20 cellular contexts compared by ENCODE assay signal in genomic region chr16:85369060-85369459, GRCh38.
DNase-seq lines count a peak whose midpoint lies in the region; ATAC-seq, FAIRE-seq and TF ChIP-seq lines count a peak whose summit lies in the region.
"Had no signal": no experiment of that assay in that cellular context is flagged by ENCODE, and none has a peak within 500 bp of the region (broad histone marks: within the 10 kb centered on the region; RNA-seq: fewer than 3 reads in every experiment).

No MANE protein-coding gene starts in this region.

- H3K36me3 ChIP-seq in HEK293 (ENCODE audit: control insufficient read depth in 2 of 2, insufficient read depth in 1 of 2, low read length in 2 of 2) (no peaks in the 10 kb centered on the region), Panc1 (ENCODE audit: control insufficient read depth, insufficient read depth, low read length) (no peaks in the 10 kb centered on the region), K562 (ENCODE audit: control insufficient read depth, insufficient read depth, low read length) (no peaks in the 10 kb centered on the region), sigmoid colon (no peaks in the 10 kb centered on the region)
- H3K36me3 ChIP-seq: BLaER1 treated with 17β-estradiol and CSF1 and Interleukin-3, amounts not matched to agents 10 nM and 100 nM had no signal

- H3K4me3 ChIP-seq in HEK293 (ENCODE audit: low read depth, low read length) (no peak overlapping the region), Panc1 (ENCODE audit: low read depth in 2 of 2, low read length in 2 of 2) (no peak overlapping the region), K562 (no peak overlapping the region), sigmoid colon (no peak overlapping the region), foreskin fibroblast (ENCODE audit: low read depth in 1 of 2, low read length in 2 of 2) (no peak overlapping the region)
- H3K4me3 ChIP-seq: BLaER1 treated with 17β-estradiol and CSF1 and Interleukin-3, amounts not matched to agents 10 nM and 100 nM; GM12878; GM23338 had no signal

- H2AFZ ChIP-seq in K562 (ENCODE audit: low read depth, low read length), result no peak overlapping the region
- H2AFZ ChIP-seq: GM23338 had no signal

- no peak overlapping the region for H3K9ac ChIP-seq in K562 (ENCODE audit: insufficient read depth in 1 of 2, low read depth in 2 of 2, low read length in 2 of 2)
- H3K9ac ChIP-seq: BLaER1 treated with 17β-estradiol and CSF1 and Interleukin-3, amounts not matched to agents 10 nM and 100 nM had no signal

- 71% methylated on average over 7 of the region's 7 CpGs for WGBS in K562 (ENCODE audit: insufficient coverage, low coverage, missing lambda C conversion rate)
- WGBS in sigmoid colon, 2 donors, result 85 to 88% methylated on average over 7 of the region's 7 CpGs

- in situ Hi-C loops in Panc1 (cut with HindIII; ENCODE audit: low pct_unique_long_range_greater_than_20kb, low sequenced_read_pairs) (no loop called here), K562 (cut with MboI) (loop anchor here (10.0 kb wide), 1 partner anchor 254 kb away; the partner anchor contains the start of gene CIBAR2)

- H3K27me3 ChIP-seq in Panc1 (ENCODE audit: control insufficient read depth, insufficient read depth, low read length), result no peaks in the 10 kb centered on the region
- no peaks in the 10 kb centered on the region for H3K27me3 ChIP-seq in K562 (ENCODE audit: control insufficient read depth in 2 of 2, insufficient read depth in 2 of 2, low read length in 2 of 2)
- no peaks in the 10 kb centered on the region for H3K27me3 ChIP-seq in sigmoid colon

- H3K9me3 ChIP-seq in HEK293 (ENCODE audit: control insufficient read depth, insufficient read depth, low read depth, low read length), result no peaks in the 10 kb centered on the region
- H3K9me3 ChIP-seq in Panc1 (ENCODE audit: control insufficient read depth, insufficient read depth, low read depth, low read length), result no peaks in the 10 kb centered on the region
- no peaks in the 10 kb centered on the region for H3K9me3 ChIP-seq in K562 (replicated peaks; ENCODE audit: control insufficient read depth, insufficient read depth, low read depth, low read length)
- H3K9me3 ChIP-seq in sigmoid colon, result no peaks in the 10 kb centered on the region
- H3K9me3 ChIP-seq: BLaER1 treated with 17β-estradiol and CSF1 and Interleukin-3, amounts not matched to agents 10 nM and 100 nM had no signal

- BruUV-seq in Panc1 (replicated peaks; lab: Mats Ljungman, UMichigan) (no TSS peak), K562 (replicated peaks; lab: Mats Ljungman, UMichigan) (no TSS peak)

- H3K9me1 ChIP-seq in K562 (ENCODE audit: control insufficient read depth, insufficient read depth, low read length), result no peaks in the 10 kb centered on the region

- TF ChIP-seq RAD21 in K562 (CRISPR knock-in tag; conservative IDR thresholded peaks at IDR 0.05 in 1 of 2, IDR thresholded peaks at IDR 0.05 in 1 of 2), result peak in 1 of 2 experiments; percentile 10; a peak in 1 of 4 replicates

- TF ChIP-seq EP300 in K562 (IDR thresholded peaks at IDR 0.05; ENCODE audit: low read length) (no peak), sigmoid colon (IDR thresholded peaks at IDR 0.05) (no peak)

- no peak overlapping the region for H3K4me2 ChIP-seq in K562 (ENCODE audit: insufficient read depth, low read length)
- H3K4me2 ChIP-seq: GM23338 had no signal

- ATAC-seq in Panc1, result no peak
- ATAC-seq in K562, result no peak
- ATAC-seq in HG03442 (IDR thresholded peaks at IDR 0.05; ENCODE audit: unreplicated experiment), result no peak
- ATAC-seq in HG03521 (IDR thresholded peaks at IDR 0.05; ENCODE audit: unreplicated experiment), result no peak
- ATAC-seq: CD8-positive, alpha-beta T cell had no signal

- FAIRE-seq in K562 (lab: Jason Lieb, UNC), result no peak
- FAIRE-seq: GM12878, H54 had no signal

- TF ChIP-seq CTCF in HEK293 (tag by site-specific recombination; IDR thresholded peaks at IDR 0.05) (no peak), Panc1 (IDR thresholded peaks at IDR 0.05) (no peak), K562 (IDR thresholded peaks at IDR 0.05 in 2 of 3, conservative IDR thresholded peaks at IDR 0.05 in 1 of 3; ENCODE audit: insufficient read depth in 2 of 3, low read depth in 1 of 3, low read length in 3 of 3) (0 out of 6 replicates have a peak, but pooled peaks of 1 of the 3 experiments have one; percentile 6), sigmoid colon (IDR thresholded peaks at IDR 0.05) (no peak), foreskin fibroblast (IDR thresholded peaks at IDR 0.05; ENCODE audit: low read depth, low read length) (no peak)

- DNase-seq in Panc1 (ENCODE audit: low read depth, low spot score) (no peak), K562 (ENCODE audit: extremely low read depth in 1 of 4, low spot score in 3 of 4) (no peak), sigmoid colon (no peak), foreskin fibroblast (no peak)
- DNase-seq: CD8-positive, alpha-beta T cell; COR-L47; DMS 273 treated with DMSO at 0.1 percent for 48 hours; DMS53; DND-41; EL; HCEC 1CT; KG1 had no signal

- CTCF ChIA-PET in HEK293 (lab: Yijun Ruan, JAX) (interaction anchor here (0.6 to 3.1 kb wide), 15 partner anchors 10 to 788 kb away, joined by 3 to 17 read pairs (median 3); no protein-coding TSS in a partner anchor), Panc1 (lab: Charles Lee) (interaction anchor here (0.7 kb wide), 2 partner anchors 209 to 248 kb away, joined by 3 read pairs; no protein-coding TSS in a partner anchor), K562 (lab: Yijun Ruan, JAX; ENCODE audit: low intra/inter-chr PET ratio) (interaction anchor here (0.7 kb wide), 1 partner anchor 52 kb away, joined by 7 read pairs; no protein-coding TSS in a partner anchor)

- no peak overlapping the region for H3K27ac ChIP-seq in HEK293 (ENCODE audit: extremely low read depth, low read depth, low read length)
- H3K27ac ChIP-seq in Panc1 (ENCODE audit: low read length), result peak overlapping the region; percentile 21; the same call in 1 of the 2 replicates
- H3K27ac ChIP-seq in K562 (ENCODE audit: extremely low read depth, low read depth, low read length), result no peak overlapping the region
- peak overlapping the region in 3 of 4 donors; percentile 82 to 93 (median 82) for H3K27ac ChIP-seq in sigmoid colon
- H3K27ac ChIP-seq: BLaER1 treated with 17β-estradiol and CSF1 and Interleukin-3, amounts not matched to agents 10 nM and 100 nM; HL-60 had no signal

- TF ChIP-seq POLR2A in K562 (conservative IDR thresholded peaks at IDR 0.05) (no peak), sigmoid colon (IDR thresholded peaks at IDR 0.05) (no peak)

- H3K79me2 ChIP-seq in K562 (ENCODE audit: control insufficient read depth, insufficient read depth, low read length), result no peaks in the 10 kb centered on the region; the same call in 2 of the 3 replicates

- no peaks in the 10 kb centered on the region for H4K20me1 ChIP-seq in K562 (replicated peaks; ENCODE audit: control insufficient read depth, insufficient read depth, low read length)

- H3K4me1 ChIP-seq in HEK293 (ENCODE audit: control insufficient read depth, insufficient read depth, low read length), result no peaks in the 10 kb centered on the region
- H3K4me1 ChIP-seq in Panc1 (ENCODE audit: control insufficient read depth, insufficient read depth, low read length), result peaks cover 14% of the 10 kb centered on the region
- H3K4me1 ChIP-seq in K562 (replicated peaks in 1 of 2; ENCODE audit: control insufficient read depth in 2 of 2, insufficient read depth in 2 of 2, low read length in 2 of 2), result peaks cover 38 to 88% of the 10 kb centered on the region in 2 experiments
- peaks cover 0 to 94% (median 70%) of the 10 kb centered on the region in 4 donors for H3K4me1 ChIP-seq in sigmoid colon

- intact Hi-C loops in Panc1 (cut with micrococcal nuclease; ENCODE audit: unreplicated experiment) (no loop called here), K562 (cut with micrococcal nuclease) (no loop called here), sigmoid colon (cut with DNase I) (no loop called here)

- POLR2A ChIA-PET in HEK293 (lab: Yijun Ruan, JAX) (no interaction called here), Panc1 (lab: Charles Lee) (no interaction called here), K562 (lab: Yijun Ruan, JAX) (interaction anchor here (0.7 to 1.6 kb wide), 3 partner anchors 11 to 194 kb away, joined by 3 to 8 read pairs (median 6); no protein-coding TSS in a partner anchor)

TF ChIP-seq in HEK293, 187 proteins besides CTCF, POLR2A, EP300 and RAD21:
- TF ChIP-seq ZBTB48 (tag by site-specific recombination; IDR thresholded peaks at IDR 0.05) (0 out of 2 replicates have a peak, but pooled peaks have one; percentile 29), ZNF16 (tag by site-specific recombination; IDR thresholded peaks at IDR 0.05; ENCODE audit: low read depth) (no peak), GLIS1 (tag by site-specific recombination; IDR thresholded peaks at IDR 0.05) (peak; percentile 37; the same call in 1 of the 2 replicates), BCL6B (tag by site-specific recombination; IDR thresholded peaks at IDR 0.05) (no peak)

TF ChIP-seq in K562, 482 proteins besides CTCF, POLR2A, EP300 and RAD21:
- TF ChIP-seq NCOR1 (IDR thresholded peaks at IDR 0.05) (no peak), ZNF121 (CRISPR knock-in tag; conservative IDR thresholded peaks at IDR 0.05) (peak; percentile 62; the same call in 1 of the 2 replicates)

Comparison
In these comparisons a context has a peak if more than half of its experiments do, and no peak if none do; other contexts are left out.
1. H3K27ac ChIP-seq: peak in Panc1 (single experiment) and sigmoid colon (3 of 4); none in HEK293 (single experiment) and K562 (single experiment).
2. Of the 44 proteins assayed by ChIP-seq in both K562 and HEK293: peak only in K562: ZNF121; only in HEK293: none; in both: none; in neither: 42; mixed calls (peak in some experiments, not most) for 1.